In genomic region chr4:184734758-184735157, GRCh38 we compare ENCODE assay signal across 8 cellular contexts. TPM values are rescaled to one million over a fixed set of nuclear protein-coding genes. Genes with fewer than 3 reads are reported as not detected.
A peak's percentile ranks its signal among the peaks of the same experiment; 100 is the strongest.
DNase-seq lines count a peak whose midpoint lies in the region; ATAC-seq, FAIRE-seq and TF ChIP-seq lines count a peak whose summit lies in the region.

No MANE protein-coding gene starts in this region.

- H2AFZ ChIP-seq in PC-3 (ENCODE audit: low read length): peak overlapping the region; percentile 75

- CTCF ChIA-PET in PC-3 (lab: Charles Lee): interaction anchor here (0.6 to 1.3 kb wide), 2 partner anchors 11 to 74 kb away, joined by 4 to 8 read pairs; no protein-coding TSS in a partner anchor

- peaks cover 41% of the 10 kb centered on the region for H3K79me2 ChIP-seq in PC-3 (ENCODE audit: low read length)

- no peak for TF ChIP-seq CTCF in GM12865 (IDR thresholded peaks at IDR 0.05; ENCODE audit: insufficient read depth, low read depth, low read length, missing control alignments)
- TF ChIP-seq CTCF in PC-3 (conservative IDR thresholded peaks at IDR 0.05; ENCODE audit: low read depth, low read length): no peak
- no peak for TF ChIP-seq CTCF in endothelial cell (IDR thresholded peaks at IDR 0.05; ENCODE audit: unreplicated experiment)
- no peak for TF ChIP-seq CTCF in pancreas (IDR thresholded peaks at IDR 0.05)

- 28 to 30% methylated on average over 6 of the region's 6 CpGs for WGBS in pancreas, 2 donors

- H3K36me3 ChIP-seq in PC-3 (ENCODE audit: low read depth, low read length): peaks cover 6% of the 10 kb centered on the region; the same call in 1 of the 2 replicates
- no peaks in the 10 kb centered on the region for H3K36me3 ChIP-seq in pancreas

- peak overlapping the region; percentile 65 for H3K9ac ChIP-seq in PC-3 (ENCODE audit: low read length)

- no peaks in the 10 kb centered on the region for H3K9me2 ChIP-seq in PC-3 (replicated peaks; ENCODE audit: low read length)

- no peaks in the 10 kb centered on the region for H3K27me3 Mint-ChIP-seq in endothelial cell (ENCODE audit: unreplicated experiment)

- H3K4me1 ChIP-seq in PC-3 (ENCODE audit: insufficient read depth, low read length) (peaks cover 12% of the 10 kb centered on the region), pancreas (peaks cover 0 to 5% (median 3%) of the 10 kb centered on the region in 3 donors)

- peak overlapping the region; percentile 82 for H3K4me3 ChIP-seq in GM12865 (ENCODE audit: low read depth, low read length)
- peak overlapping the region; percentile 69 for H3K4me3 ChIP-seq in PC-3 (ENCODE audit: low read length)
- H3K4me3 ChIP-seq in pancreas: peak overlapping the region in 3 of 4 donors; percentile 15 to 90 (median 70)

- DNase-seq in GM12865 (ENCODE audit: low read depth) (no peak), PC-3 (no peak), endothelial cell (ENCODE audit: low spot score) (no peak), pancreas (no peak), H54 (ENCODE audit: insufficient read length, low spot score) (no peak), islet precursor cell (no peak)
- no peak for DNase-seq in activated CD4-positive, CD25-positive, alpha-beta regulatory T cell treated with anti-CD3 and anti-CD28 coated beads, Interleukin-2, amount 50 U/mL, for 72 hours

- no peak overlapping the region for H3K27ac Mint-ChIP-seq in endothelial cell (ENCODE audit: unreplicated experiment)

- no peaks in the 10 kb centered on the region for H4K20me1 ChIP-seq in PC-3 (ENCODE audit: low read length)

- H3K4me1 Mint-ChIP-seq in endothelial cell (ENCODE audit: unreplicated experiment): peaks cover 5% of the 10 kb centered on the region

- no peak for FAIRE-seq in pancreas (lab: Jason Lieb, UNC)
- no peak for FAIRE-seq in H54 (lab: Jason Lieb, UNC)

- no peaks in the 10 kb centered on the region for H3K27me3 ChIP-seq in PC-3 (ENCODE audit: low read length)
- no peaks in the 10 kb centered on the region for H3K27me3 ChIP-seq in pancreas

- H3K36me3 Mint-ChIP-seq in endothelial cell (ENCODE audit: low read depth, unreplicated experiment): no peaks in the 10 kb centered on the region

- H3K4me2 ChIP-seq in PC-3 (ENCODE audit: low read length): peak overlapping the region; percentile 90

- H3K9me3 ChIP-seq in PC-3 (ENCODE audit: low read length) (no peaks in the 10 kb centered on the region), pancreas (no peaks in the 10 kb centered on the region)

- ATAC-seq in PC-3 (no peak), pancreas (no peak), GM18511 (IDR thresholded peaks at IDR 0.05; ENCODE audit: unreplicated experiment) (no peak)

- no peaks in the 10 kb centered on the region for H3F3A ChIP-seq in PC-3 (ENCODE audit: low read length, unreplicated experiment)

- TF ChIP-seq POLR2A in H54 (IDR thresholded peaks at IDR 0.05; ENCODE audit: low read depth, low read length): no peak

- H3K9me3 Mint-ChIP-seq in endothelial cell (ENCODE audit: unreplicated experiment): peaks cover 3% of the 10 kb centered on the region

- TSS peak; percentile 92 for BruUV-seq in PC-3 (replicated peaks; lab: Mats Ljungman, UMichigan)

- POLR2A ChIA-PET in PC-3 (lab: Charles Lee; ENCODE audit: unreplicated experiment): interaction anchor here (0.5 kb wide), 1 partner anchor 260 kb away, joined by 3 read pairs; no protein-coding TSS in a partner anchor

- no peak overlapping the region for H3K27ac ChIP-seq in PC-3 (ENCODE audit: low read length)
- H3K27ac ChIP-seq in pancreas: peak overlapping the region in 3 of 4 donors; percentile 51 to 66 (median 66)

- H3K4me3 Mint-ChIP-seq in endothelial cell (ENCODE audit: unreplicated experiment): peak overlapping the region; percentile 73

- intact Hi-C loops in PC-3 (cut with micrococcal nuclease): loop anchor here (1.0 to 10.0 kb wide), 3 partner anchors 46 to 470 kb away; partner anchors contain the start of genes CASP3 and PRIMPOL
- intact Hi-C loops in pancreas (cut with DNase I): no loop called here

RNA-seq across cellular contexts. Expression of gene CENPU, which starts 0.9 kb away (rescaled TPM):
- total RNA-seq in PC-3 (2014; rRNA removed): 27.6 and 38.2 TPM in 2 replicates
- total RNA-seq in endothelial cell (ENCODE audit: unreplicated experiment): 13.7 TPM
- total RNA-seq in pancreas: 1 to 10 TPM in 4 of 6 donors, under 1 TPM in 2; 0.60 to 2.9 (median 1.1) TPM
- polyA plus RNA-seq in pancreas: 1 to 10 TPM; 1.1 to 1.5 TPM
